24 cellular contexts compared by ENCODE assay signal in the genomic region with DNA sequence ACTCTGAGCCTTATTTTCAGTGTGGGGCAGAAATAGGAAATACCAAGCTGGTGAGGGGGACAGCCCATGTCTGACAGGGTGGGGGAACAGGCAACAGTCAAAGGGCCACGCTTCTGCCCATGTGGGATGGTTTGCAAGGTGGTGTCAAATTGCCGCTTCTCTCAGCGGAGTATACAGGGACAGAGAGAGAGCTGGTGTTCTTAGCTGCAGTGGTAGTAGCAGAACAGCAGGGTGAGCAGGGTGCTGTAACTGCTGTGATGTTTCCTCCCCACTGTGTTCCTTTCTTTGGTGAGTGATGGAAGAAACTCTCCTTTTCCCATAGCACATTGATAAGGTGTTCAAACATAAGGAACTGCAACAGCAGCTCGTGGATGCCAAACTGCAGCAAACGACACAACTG. TPM values are rescaled to one million over a fixed set of nuclear protein-coding genes. Genes with fewer than 3 reads are reported as not detected.
DNase-seq lines count a peak whose midpoint lies in the region; ATAC-seq and TF ChIP-seq lines count a peak whose summit lies in the region.
"Had no signal": no experiment of that assay in that cellular context is flagged by ENCODE, and none has a peak within 500 bp of the region (broad histone marks: within the 10 kb centered on the region; RNA-seq: fewer than 3 reads in every experiment).

No MANE protein-coding gene starts in this region.

- dilution Hi-C loops in mammary epithelial cell (cut with HindIII; ENCODE audit: low sequenced_read_pairs): no loop called here

- H3K4me3 ChIP-seq in mammary epithelial cell (replicated peaks in 1 of 3; ENCODE audit: insufficient read depth in 1 of 3, low read depth in 2 of 3, low read length in 3 of 3): no peak overlapping the region
- H3K4me3 ChIP-seq in A673 (ENCODE audit: low read depth, low read length, poor library complexity, severe bottlenecking): no peak overlapping the region
- H3K4me3 ChIP-seq: body of pancreas, SJSA1 had no signal

- H3K9me3 ChIP-seq in mammary epithelial cell (replicated peaks; ENCODE audit: insufficient read depth, low read length): no peaks in the 10 kb centered on the region
- H3K9me3 ChIP-seq in A673 (ENCODE audit: low read depth, low read length, poor library complexity, severe bottlenecking): no peaks in the 10 kb centered on the region
- H3K9me3 ChIP-seq: body of pancreas, SJSA1 had no signal

- WGBS in mammary epithelial cell (ENCODE audit: low coverage, missing lambda C conversion rate): 82% methylated on average over 5 of the region's 5 CpGs

- no peak for ATAC-seq in activated T-helper 17 cell treated with anti-CD3 and anti-CD28 coated beads, Interleukin-2, amount 50 U/mL, for 72 hours (replicated peaks)
- no peak for ATAC-seq in memory B cell (ENCODE audit: low read depth)
- ATAC-seq: body of pancreas; HCT116; naive thymus-derived CD8-positive, alpha-beta T cell; T-helper 17 cell had no signal

- intact Hi-C loops in MCF 10A (cut with micrococcal nuclease): no loop called here
- intact Hi-C loops in mammary epithelial cell (cut with micrococcal nuclease): no loop called here
- intact Hi-C loops in A673 (cut with micrococcal nuclease; ENCODE audit: unreplicated experiment): no loop called here

- no peaks in the 10 kb centered on the region for H4K20me1 ChIP-seq in mammary epithelial cell (ENCODE audit: insufficient read depth, low read length)

- H3K79me2 ChIP-seq in mammary epithelial cell (ENCODE audit: insufficient read depth, low read length): no peaks in the 10 kb centered on the region

- H3K36me3 Mint-ChIP-seq in MCF 10A (ENCODE audit: insufficient read depth, unreplicated experiment) (peaks cover 71% of the 10 kb centered on the region), memory B cell (peaks cover 8% of the 10 kb centered on the region), endothelial cell (ENCODE audit: low read depth, unreplicated experiment) (peaks cover 8% of the 10 kb centered on the region)
- H3K36me3 Mint-ChIP-seq in activated T-helper 17 cell treated with anti-CD3 and anti-CD28 coated beads, Interleukin-2, amount 50 U/mL, for 72 hours (ENCODE audit: low read depth): peaks cover 79% of the 10 kb centered on the region
- H3K36me3 Mint-ChIP-seq: activated naive CD8-positive, alpha-beta T cell had no signal

- no peak overlapping the region for H3K4me3 Mint-ChIP-seq in MCF 10A (ENCODE audit: unreplicated experiment)
- no peak overlapping the region for H3K4me3 Mint-ChIP-seq in activated T-helper 17 cell treated with anti-CD3 and anti-CD28 coated beads, Interleukin-2, amount 50 U/mL, for 72 hours
- no peak overlapping the region for H3K4me3 Mint-ChIP-seq in memory B cell
- H3K4me3 Mint-ChIP-seq in endothelial cell (ENCODE audit: unreplicated experiment): no peak overlapping the region
- H3K4me3 Mint-ChIP-seq: activated naive CD8-positive, alpha-beta T cell; CD4-positive, CD25-positive, alpha-beta regulatory T cell; naive thymus-derived CD8-positive, alpha-beta T cell; T-helper 17 cell had no signal

- no peak for DNase-seq in MCF 10A (ENCODE audit: unreplicated experiment)
- no peak for DNase-seq in mammary epithelial cell
- no peak for DNase-seq in memory B cell (ENCODE audit: low spot score in 2 of 2)
- no peak for DNase-seq in G401 (ENCODE audit: low spot score)
- DNase-seq in A673 (ENCODE audit: low spot score): no peak
- no peak for DNase-seq in endothelial cell (ENCODE audit: low spot score)
- DNase-seq: activated CD4-positive, alpha-beta T cell treated with anti-CD3 and anti-CD28 coated beads, Interleukin-2, amount 50 U/mL, for 4 hours; body of pancreas; CD4-positive, CD25-positive, alpha-beta regulatory T cell; cortex of kidney; DMS53; KG1; mesenchymal stem cell; naive thymus-derived CD8-positive, alpha-beta T cell; NCI-H1436 treated with DMSO at 0.1 percent for 48 hours; NCI-H526 treated with DMSO at 0.1 percent for 48 hours; posterior cingulate gyrus; T-helper 17 cell; WERI-Rb-1 had no signal

- no peak overlapping the region for H2AFZ ChIP-seq in mammary epithelial cell (ENCODE audit: low read depth, low read length)

- H3K36me3 ChIP-seq in mammary epithelial cell (ENCODE audit: insufficient read depth, low read length): peaks cover 29% of the 10 kb centered on the region
- peaks cover 30% of the 10 kb centered on the region for H3K36me3 ChIP-seq in A673 (ENCODE audit: insufficient read depth, low read length, poor library complexity, severe bottlenecking)

- no peak for TF ChIP-seq CTCF in MCF 10A (IDR thresholded peaks at IDR 0.05; ENCODE audit: unreplicated experiment)
- no peak for TF ChIP-seq CTCF in mammary epithelial cell (conservative IDR thresholded peaks at IDR 0.05 in 1 of 2, IDR thresholded peaks at IDR 0.05 in 1 of 2; ENCODE audit: extremely low read depth in 1 of 2, insufficient read depth in 1 of 2, low read depth in 1 of 2, low read length in 2 of 2)
- no peak for TF ChIP-seq CTCF in A673 (conservative IDR thresholded peaks at IDR 0.05; ENCODE audit: low read depth, low read length)
- TF ChIP-seq CTCF in endothelial cell (IDR thresholded peaks at IDR 0.05; ENCODE audit: unreplicated experiment): no peak

- in situ Hi-C loops in mammary epithelial cell (cut with MboI; ENCODE audit: low sequenced_read_pairs in 2 of 2): no loop called here
- in situ Hi-C loops in G401 (cut with HindIII; ENCODE audit: low sequenced_read_pairs): no loop called here

- CTCF ChIA-PET in MCF 10A (lab: Yijun Ruan, JAX) (interaction anchor here (0.8 to 1.5 kb wide), 6 partner anchors 9 to 214 kb away, joined by 3 to 4 read pairs (median 3); no protein-coding TSS in a partner anchor), mammary epithelial cell (lab: Charles Lee; ENCODE audit: low non-redundant PET) (interaction anchor here (0.9 kb wide), 1 partner anchor 50 kb away, joined by 3 read pairs; no protein-coding TSS in a partner anchor), A673 (lab: Charles Lee) (interaction anchor here (0.6 kb wide), 1 partner anchor 214 kb away, joined by 3 read pairs; no protein-coding TSS in a partner anchor)

- H3K27ac ChIP-seq in mammary epithelial cell (ENCODE audit: insufficient read depth, low read depth, low read length) (no peak overlapping the region), temporal lobe (ENCODE audit: low read depth, low read length) (peak overlapping the region; percentile 4), A673 (ENCODE audit: low read depth, low read length, poor library complexity, severe bottlenecking) (no peak overlapping the region)
- H3K27ac ChIP-seq: body of pancreas, SJSA1, WERI-Rb-1 had no signal

- H3K4me2 ChIP-seq in mammary epithelial cell (ENCODE audit: insufficient read depth, low read depth, low read length): no peak overlapping the region

- no peaks in the 10 kb centered on the region for H3K9me3 Mint-ChIP-seq in MCF 10A (ENCODE audit: unreplicated experiment)
- no peaks in the 10 kb centered on the region for H3K9me3 Mint-ChIP-seq in activated T-helper 17 cell treated with anti-CD3 and anti-CD28 coated beads, Interleukin-2, amount 50 U/mL, for 72 hours
- H3K9me3 Mint-ChIP-seq in memory B cell: no peaks in the 10 kb centered on the region
- H3K9me3 Mint-ChIP-seq in endothelial cell (ENCODE audit: unreplicated experiment): no peaks in the 10 kb centered on the region
- H3K9me3 Mint-ChIP-seq: naive thymus-derived CD8-positive, alpha-beta T cell had no signal

- H3K27me3 ChIP-seq in mammary epithelial cell (ENCODE audit: insufficient read depth, low read length) (no peaks in the 10 kb centered on the region), A673 (replicated peaks; ENCODE audit: insufficient read depth, low read depth, low read length, poor library complexity) (no peaks in the 10 kb centered on the region)
- H3K27me3 ChIP-seq: body of pancreas, SJSA1 had no signal

- H3K9ac ChIP-seq in mammary epithelial cell (ENCODE audit: insufficient read depth, low read length): no peak overlapping the region

- H3K27me3 Mint-ChIP-seq in MCF 10A (ENCODE audit: insufficient read depth, unreplicated experiment) (no peaks in the 10 kb centered on the region), memory B cell (no peaks in the 10 kb centered on the region), endothelial cell (ENCODE audit: unreplicated experiment) (no peaks in the 10 kb centered on the region)
- H3K27me3 Mint-ChIP-seq in activated T-helper 17 cell treated with anti-CD3 and anti-CD28 coated beads, Interleukin-2, amount 50 U/mL, for 72 hours: no peaks in the 10 kb centered on the region
- H3K27me3 Mint-ChIP-seq: activated naive CD8-positive, alpha-beta T cell; CD4-positive, CD25-positive, alpha-beta regulatory T cell; naive thymus-derived CD8-positive, alpha-beta T cell; T-helper 17 cell had no signal

- POLR2A ChIA-PET in MCF 10A (lab: Yijun Ruan, JAX) (no interaction called here), A673 (lab: Charles Lee; ENCODE audit: low non-redundant PET) (no interaction called here)

- H3K4me1 Mint-ChIP-seq in MCF 10A (ENCODE audit: insufficient read depth, unreplicated experiment): peaks cover 2% of the 10 kb centered on the region
- H3K4me1 Mint-ChIP-seq in activated T-helper 17 cell treated with anti-CD3 and anti-CD28 coated beads, Interleukin-2, amount 50 U/mL, for 72 hours: no peaks in the 10 kb centered on the region
- peaks cover 6% of the 10 kb centered on the region for H3K4me1 Mint-ChIP-seq in memory B cell
- H3K4me1 Mint-ChIP-seq in endothelial cell (ENCODE audit: unreplicated experiment): peaks cover 2% of the 10 kb centered on the region

- H3K27ac Mint-ChIP-seq in MCF 10A (ENCODE audit: low read depth, unreplicated experiment) (peak overlapping the region; percentile 29), memory B cell (peak overlapping the region; percentile 20), endothelial cell (ENCODE audit: unreplicated experiment) (no peak overlapping the region)
- H3K27ac Mint-ChIP-seq in activated T-helper 17 cell treated with anti-CD3 and anti-CD28 coated beads, Interleukin-2, amount 50 U/mL, for 72 hours: peak overlapping the region; percentile 79
- H3K27ac Mint-ChIP-seq: activated naive CD8-positive, alpha-beta T cell; T-helper 17 cell had no signal

- H3K4me1 ChIP-seq in mammary epithelial cell (ENCODE audit: insufficient read depth, low read length): peaks cover 12% of the 10 kb centered on the region
- no peaks in the 10 kb centered on the region for H3K4me1 ChIP-seq in A673 (ENCODE audit: insufficient read depth, low read length, poor library complexity, severe bottlenecking)
- H3K4me1 ChIP-seq: SJSA1 had no signal

- BruUV-seq in MCF 10A (replicated peaks; lab: Mats Ljungman, UMichigan) (no TSS peak), mammary epithelial cell (replicated peaks; lab: Mats Ljungman, UMichigan) (no TSS peak), A673 (replicated peaks; lab: Mats Ljungman, UMichigan) (no TSS peak)

RNA-seq across cellular contexts. Expression of gene RBBP7, which starts 37.9 kb away (rescaled TPM):
- 81.9 and 95.2 TPM in 2 replicates for total RNA-seq in MCF 10A (2022)
- 100 to 1,000 TPM in 1 of 2 donors, 10 to 100 TPM in 1; 95.9 to 170 TPM for total RNA-seq in mammary epithelial cell
- polyA plus RNA-seq in mammary epithelial cell: 147 TPM
- 119 TPM for polyA minus RNA-seq in mammary epithelial cell
- 100 to 1,000 TPM; 159 to 187 TPM for total RNA-seq in activated T-helper 17 cell treated with anti-CD3 and anti-CD28 coated beads, Interleukin-2, amount 50 U/mL, for 72 hours
- 63.2 TPM for total RNA-seq in temporal lobe
- 99.0 and 131 TPM in 2 replicates for total RNA-seq in G401 (2014; rRNA removed; shearing (Covaris generic))
- 125 and 145 TPM in 2 replicates for total RNA-seq in A673 (2021)
- total RNA-seq in endothelial cell (ENCODE audit: unreplicated experiment): 112 TPM

RNA-seq across cellular contexts. Expression of gene TXLNG, which starts 46.0 kb away (rescaled TPM):
- total RNA-seq in MCF 10A (2022): 32.4 and 43.2 TPM in 2 replicates
- total RNA-seq in mammary epithelial cell: 10 to 100 TPM; 13.2 to 28.3 TPM
- 17.2 TPM for polyA plus RNA-seq in mammary epithelial cell
- 17.7 TPM for polyA minus RNA-seq in mammary epithelial cell
- total RNA-seq in activated T-helper 17 cell treated with anti-CD3 and anti-CD28 coated beads, Interleukin-2, amount 50 U/mL, for 72 hours: 10 to 100 TPM; 10.0 to 15.7 TPM
- total RNA-seq in temporal lobe: 9.1 TPM
- total RNA-seq in G401 (2014; rRNA removed; shearing (Covaris generic)): 17.5 and 20.7 TPM in 2 replicates
- total RNA-seq in A673 (2021): 23.7 and 25.7 TPM in 2 replicates
- 6.6 TPM for total RNA-seq in endothelial cell (ENCODE audit: unreplicated experiment)
